Comparison of ENCODE assay signal across 8 cellular contexts in genomic region chr10:119872610-119872859, GRCh38. TPM values are rescaled to one million over a fixed set of nuclear protein-coding genes. Genes with fewer than 3 reads are reported as not detected.
DNase-seq lines count a peak whose midpoint lies in the region; ATAC-seq and TF ChIP-seq lines count a peak whose summit lies in the region.

MCMBP (minus strand) TSS chr10:119872843; CDS start chr10:119872584, 259 bp downstream.

- H3K27me3 ChIP-seq in HUES64 (ENCODE audit: insufficient read depth, low read length) (peaks cover 3% of the 10 kb centered on the region; the same call in 1 of the 2 replicates), upper lobe of left lung (no peaks in the 10 kb centered on the region)

- H3K27ac ChIP-seq in HUES64 (ENCODE audit: low read depth, low read length) (peak within 1 kb of the TSS; percentile 61), upper lobe of left lung (peak within 1 kb of the TSS; percentile 88 to 96 (median 91))

- H3K9ac ChIP-seq in HUES64 (ENCODE audit: low read depth, low read length), result peak within 1 kb of the TSS; percentile 98

- H3K4me1 ChIP-seq in HUES64 (ENCODE audit: insufficient read depth, low read length), result peaks cover 26% of the 10 kb centered on the region
- peaks cover 20 to 44% (median 30%) of the 10 kb centered on the region in 4 donors for H3K4me1 ChIP-seq in upper lobe of left lung

- no peaks in the 10 kb centered on the region for H3K36me3 ChIP-seq in HUES64 (ENCODE audit: insufficient read depth, low read length)
- no peaks in the 10 kb centered on the region for H3K36me3 ChIP-seq in upper lobe of left lung

- WGBS in HUES64, result under 1% methylated on average over 42 of the region's 42 CpGs
- 0% methylated on average over 23 of the region's 42 CpGs; no CpG with 5 or more reads in 1 of the 2 donors for WGBS in upper lobe of left lung, 2 donors

- no peaks in the 10 kb centered on the region for H3K9me3 ChIP-seq in HUES64 (ENCODE audit: insufficient read depth, low read depth, low read length)
- H3K9me3 ChIP-seq in upper lobe of left lung, result no peaks in the 10 kb centered on the region

- no peak for TF ChIP-seq EP300 in upper lobe of left lung (IDR thresholded peaks at IDR 0.05)

- TF ChIP-seq CTCF in upper lobe of left lung (IDR thresholded peaks at IDR 0.05), result peak in 2 of 6 experiments; percentile 9 to 13

- DNase-seq in cerebellum (ENCODE audit: low spot score) (no peak), lung microvascular endothelial cell (ENCODE audit: low read depth in 2 of 2) (no peak), upper lobe of left lung (no peak), Kasumi-1 (lab: John Stamatoyannopoulos, UW) (no peak), superior temporal gyrus (ENCODE audit: extremely low spot score) (no peak)

- peak in 3 of 4 donors; percentile 78 to 90 (median 85) for TF ChIP-seq POLR2A in upper lobe of left lung (IDR thresholded peaks at IDR 0.05)

- peak within 1 kb of the TSS; percentile 100 for H3K4me3 ChIP-seq in HUES64 (ENCODE audit: low read length)
- H3K4me3 ChIP-seq in upper lobe of left lung, result peak within 1 kb of the TSS; percentile 63 to 98 (median 75)

- peak; percentile 18 for ATAC-seq in GM19351 (IDR thresholded peaks at IDR 0.05; ENCODE audit: unreplicated experiment)
- ATAC-seq in upper lobe of left lung (ENCODE audit: low FRiP score in 2 of 2), result peak in 1 of 2 donors; percentile 44
- ATAC-seq in GM18511 (IDR thresholded peaks at IDR 0.05; ENCODE audit: unreplicated experiment), result no peak

RNA-seq across cellular contexts. Expression of gene MCMBP, which starts in this region (rescaled TPM):
- polyA plus RNA-seq in HUES64 (2013, experiment 1 of 2), result 74.8 TPM
- 70.3 TPM for polyA plus RNA-seq in HUES64 (2013, experiment 2 of 2)
- 46.6 TPM for total RNA-seq in cerebellum
- 44.2 and 54.0 TPM in 2 replicates for total RNA-seq in lung microvascular endothelial cell
- 10 to 100 TPM; 31.2 to 60.8 (median 50.7) TPM for total RNA-seq in upper lobe of left lung
